In genomic region chr10:120431356-120431755, GRCh38 we compare ENCODE assay signal across 27 cellular contexts. TPM values are rescaled to one million over a fixed set of nuclear protein-coding genes. Genes with fewer than 3 reads are reported as not detected.
"Had no signal": no experiment of that assay in that cellular context is flagged by ENCODE, and none has a peak within 500 bp of the region (broad histone marks: within the 10 kb centered on the region; RNA-seq: fewer than 3 reads in every experiment).

No MANE protein-coding gene starts in this region.

- H3K4me1 Mint-ChIP-seq: activated CD4-positive, alpha-beta T cell treated with anti-CD3 and anti-CD28 coated beads, Interleukin-2, amount 10 ng/mL, durations not matched to agents 24 days and 14 days; activated T-helper 17 cell treated with anti-CD3 and anti-CD28 coated beads, Interleukin-2, amount 50 U/mL, for 72 hours; stimulated activated naive B cell treated with anti-CD40 and anti-IgM and Interleukin-4, amounts not matched to agents 10 μg/mL and 1 μg/mL and 100 μg/mL, for 72 hours had no signal

- H3K4me1 ChIP-seq: ascending aorta, heart right ventricle, left lung, lower lobe of right lung, stomach, thyroid gland, upper lobe of right lung had no signal

- H3K36me3 Mint-ChIP-seq: activated CD4-positive, alpha-beta memory T cell treated with anti-CD3 and anti-CD28 coated beads for 36 hours; activated naive CD8-positive, alpha-beta T cell; natural killer cell treated with Interleukin-12 subunit alpha and Interleukin-12 subunit beta and Interleukin-15 and Interleukin-18, amount 100 ng/mL, for 72 hours; stimulated activated naive B cell treated with anti-CD40 and anti-IgM and Interleukin-4, amounts not matched to agents 10 μg/mL and 1 μg/mL and 100 μg/mL, for 72 hours; T-cell had no signal

- H3K9me3 Mint-ChIP-seq: activated CD4-positive, alpha-beta memory T cell treated with anti-CD3 and anti-CD28 coated beads for 36 hours; activated CD4-positive, alpha-beta T cell treated with anti-CD3 and anti-CD28 coated beads, Interleukin-2, amount 10 ng/mL, durations not matched to agents 24 days and 14 days; activated T-cell treated with anti-CD3 and anti-CD28 coated beads, Interleukin-2, amount 50 U/mL, for 4 hours; natural killer cell treated with Interleukin-12 subunit alpha and Interleukin-12 subunit beta and Interleukin-15 and Interleukin-18, amount 100 ng/mL, for 72 hours; stimulated activated naive B cell treated with anti-CD40 and anti-IgM and Interleukin-4, amounts not matched to agents 10 μg/mL and 1 μg/mL and 100 μg/mL, for 72 hours; T-cell had no signal

- ATAC-seq: activated T-cell treated with anti-CD3 and anti-CD28 coated beads, Interleukin-2, amount 50 U/mL, for 4 hours; activated T-helper 17 cell treated with anti-CD3 and anti-CD28 coated beads, Interleukin-2, amount 50 U/mL, for 72 hours; esophagus mucosa; heart right ventricle; lower lobe of right lung; mucosa of descending colon; natural killer cell treated with Interleukin-12 subunit alpha and Interleukin-12 subunit beta and Interleukin-15 and Interleukin-18, amount 100 ng/mL, for 72 hours; right cardiac atrium; stimulated activated naive B cell treated with anti-CD40 and anti-IgM and Interleukin-4, amounts not matched to agents 10 μg/mL and 1 μg/mL and 100 μg/mL, for 72 hours; T-cell; upper lobe of right lung had no signal

- H3K27ac ChIP-seq: ascending aorta, brain microvascular endothelial cell, heart right ventricle, left lung, lower lobe of right lung, stomach, thyroid gland, upper lobe of right lung had no signal

- H3K9me3 ChIP-seq: ascending aorta, heart right ventricle, left lung, lower lobe of right lung, mucosa of descending colon, stomach, thyroid gland, upper lobe of right lung had no signal

- DNase-seq: activated CD4-positive, alpha-beta memory T cell treated with anti-CD3 and anti-CD28 coated beads for 36 hours; activated CD4-positive, alpha-beta T cell treated with anti-CD3 and anti-CD28 coated beads, Interleukin-2, amount 10 ng/mL, durations not matched to agents 24 days and 14 days; activated CD4-positive, CD25-positive, alpha-beta regulatory T cell treated with anti-CD3 and anti-CD28 coated beads, Interleukin-2, amount 50 U/mL, for 72 hours; activated T-cell treated with anti-CD3 and anti-CD28 coated beads, Interleukin-2, amount 50 U/mL, for 4 hours; brain microvascular endothelial cell; caudate nucleus; cortex of kidney; foreskin fibroblast; heart right ventricle; left lung; lower lobe of right lung; mucosa of descending colon; right cardiac atrium; stimulated activated CD4-positive, alpha-beta T cell treated with anti-CD3 and anti-CD28 coated beads, Interleukin-15, amount 100 ng/mL, for 24 hours; stimulated activated CD4-positive, alpha-beta T cell treated with anti-CD3 and anti-CD28 coated beads, Interleukin-2, amount 100 ng/mL, for 24 hours; stimulated activated naive B cell treated with anti-CD40 and anti-IgM and Interleukin-4, amounts not matched to agents 10 μg/mL and 1 μg/mL and 100 μg/mL, for 72 hours; stomach; T-cell; T-helper 9 cell; upper lobe of right lung had no signal

- H3K27ac Mint-ChIP-seq: activated CD4-positive, alpha-beta memory T cell treated with anti-CD3 and anti-CD28 coated beads for 36 hours; activated CD4-positive, alpha-beta T cell treated with anti-CD3 and anti-CD28 coated beads, Interleukin-2, amount 10 ng/mL, durations not matched to agents 24 days and 14 days; activated naive CD8-positive, alpha-beta T cell; activated T-helper 17 cell treated with anti-CD3 and anti-CD28 coated beads, Interleukin-2, amount 50 U/mL, for 72 hours; natural killer cell treated with Interleukin-12 subunit alpha and Interleukin-12 subunit beta and Interleukin-15 and Interleukin-18, amount 100 ng/mL, for 72 hours; stimulated activated naive B cell treated with anti-CD40 and anti-IgM and Interleukin-4, amounts not matched to agents 10 μg/mL and 1 μg/mL and 100 μg/mL, for 72 hours; T-cell had no signal

- H3K4me3 Mint-ChIP-seq: activated CD4-positive, alpha-beta memory T cell treated with anti-CD3 and anti-CD28 coated beads for 36 hours; activated CD4-positive, alpha-beta T cell treated with anti-CD3 and anti-CD28 coated beads, Interleukin-2, amount 10 ng/mL, durations not matched to agents 24 days and 14 days; activated naive CD8-positive, alpha-beta T cell; activated T-cell treated with anti-CD3 and anti-CD28 coated beads, Interleukin-2, amount 50 U/mL, for 4 hours; activated T-helper 17 cell treated with anti-CD3 and anti-CD28 coated beads, Interleukin-2, amount 50 U/mL, for 72 hours; natural killer cell treated with Interleukin-12 subunit alpha and Interleukin-12 subunit beta and Interleukin-15 and Interleukin-18, amount 100 ng/mL, for 72 hours; stimulated activated naive B cell treated with anti-CD40 and anti-IgM and Interleukin-4, amounts not matched to agents 10 μg/mL and 1 μg/mL and 100 μg/mL, for 72 hours; T-cell had no signal

- H3K27me3 ChIP-seq: ascending aorta, brain microvascular endothelial cell, thyroid gland, upper lobe of right lung had no signal

RNA-seq across cellular contexts. Expression of gene PLPP4, which starts 25.7 kb away (rescaled TPM):
- total RNA-seq: activated CD4-positive, alpha-beta memory T cell treated with anti-CD3 and anti-CD28 coated beads for 36 hours; activated CD4-positive, alpha-beta T cell treated with anti-CD3 and anti-CD28 coated beads, Interleukin-2, amount 10 ng/mL, durations not matched to agents 24 days and 14 days; activated T-cell treated with anti-CD3 and anti-CD28 coated beads, Interleukin-2, amount 50 U/mL, for 4 hours; activated T-helper 17 cell treated with anti-CD3 and anti-CD28 coated beads, Interleukin-2, amount 50 U/mL, for 72 hours; ascending aorta; esophagus mucosa; heart right ventricle; lower lobe of right lung; mesenteric fat pad; natural killer cell treated with Interleukin-12 subunit alpha and Interleukin-12 subunit beta and Interleukin-15 and Interleukin-18, amount 100 ng/mL, for 72 hours; right cardiac atrium; stomach; T-cell had no signal
- polyA plus RNA-seq: heart right ventricle, stomach had no signal
